8 cellular contexts compared by ENCODE assay signal in the genomic region with DNA sequence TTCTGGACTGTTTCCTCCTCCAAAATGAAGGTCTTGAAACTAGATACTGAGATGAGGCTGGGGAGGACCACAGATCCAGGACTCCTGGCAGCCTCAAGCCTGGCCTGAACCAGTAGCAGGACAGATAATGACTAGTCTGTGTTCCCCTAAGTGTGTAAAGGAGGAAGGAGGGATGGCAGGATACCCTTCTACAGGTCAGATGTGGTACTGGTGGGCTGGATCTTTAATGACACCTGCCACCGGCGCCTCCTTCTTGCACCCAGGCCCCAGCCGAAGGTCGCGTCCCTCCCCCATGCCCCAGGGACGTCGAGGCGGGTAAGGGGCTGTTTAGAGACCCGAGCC. TPM values are rescaled to one million over a fixed set of nuclear protein-coding genes. Genes with fewer than 3 reads are reported as not detected.
A peak's percentile ranks its signal among the peaks of the same experiment; 100 is the strongest.
DNase-seq lines count a peak whose midpoint lies in the region; TF ChIP-seq lines count a peak whose summit lies in the region.

No MANE protein-coding gene starts in this region.

- TF ChIP-seq CTCF in WI38 (IDR thresholded peaks at IDR 0.05; ENCODE audit: low read depth, low read length), result no peak
- TF ChIP-seq CTCF in foreskin fibroblast (IDR thresholded peaks at IDR 0.05; ENCODE audit: low read depth, low read length), result no peak
- TF ChIP-seq CTCF in progenitor cell of endocrine pancreas (IDR thresholded peaks at IDR 0.05; ENCODE audit: unreplicated experiment), result no peak

- CTCF ChIA-PET in activated CD4-positive, alpha-beta T cell treated with anti-CD3 and anti-CD28 coated beads, Interleukin-2, amount 10 ng/mL, durations not matched to agents 7 days and 5 days (lab: Charles Lee), result interaction anchor here (0.6 to 3.8 kb wide), 8 partner anchors 11 to 350 kb away, joined by 3 to 17 read pairs (median 4); partner anchors contain the start of genes DAG1, KLHDC8B, LAMB2 and QRICH1

- no peak for DNase-seq in activated CD4-positive, alpha-beta T cell treated with anti-CD3 and anti-CD28 coated beads, Interleukin-2, amount 10 ng/mL, durations not matched to agents 7 days and 5 days
- DNase-seq in activated CD4-positive, alpha-beta T cell treated with anti-CD3 and anti-CD28 coated beads, Interleukin-2, amount 50 U/mL, for 4 hours, result no peak
- DNase-seq in foreskin fibroblast (no peak), progenitor cell of endocrine pancreas (ENCODE audit: low spot score, unreplicated experiment) (no peak), NCI-H1694 treated with DMSO at 0.1 percent for 48 hours (lab: John Stamatoyannopoulos, UW) (no peak), NCI-H1417 treated with DMSO at 0.1 percent for 48 hours (lab: John Stamatoyannopoulos, UW) (no peak), NCI-H2196 (lab: John Stamatoyannopoulos, UW; ENCODE audit: unreplicated experiment) (no peak)

- H3K4me1 Mint-ChIP-seq in activated CD4-positive, alpha-beta T cell treated with anti-CD3 and anti-CD28 coated beads, Interleukin-2, amount 10 ng/mL, durations not matched to agents 7 days and 5 days, result peaks cover 23% of the 10 kb centered on the region
- peaks cover 5% of the 10 kb centered on the region for H3K4me1 Mint-ChIP-seq in progenitor cell of endocrine pancreas (ENCODE audit: low read depth)

- peak overlapping the region; percentile 91 for H3K4me3 ChIP-seq in WI38 (ENCODE audit: low read depth, low read length)
- H3K4me3 ChIP-seq in foreskin fibroblast (ENCODE audit: low read depth in 1 of 2, low read length in 2 of 2), result peak overlapping the region; percentile 80 to 94

- no peaks in the 10 kb centered on the region for H3K9me3 Mint-ChIP-seq in activated CD4-positive, alpha-beta T cell treated with anti-CD3 and anti-CD28 coated beads, Interleukin-2, amount 10 ng/mL, durations not matched to agents 7 days and 5 days
- H3K9me3 Mint-ChIP-seq in progenitor cell of endocrine pancreas (ENCODE audit: low read depth), result no peaks in the 10 kb centered on the region

- POLR2A ChIA-PET in activated CD4-positive, alpha-beta T cell treated with anti-CD3 and anti-CD28 coated beads, Interleukin-2, amount 10 ng/mL, durations not matched to agents 7 days and 5 days (lab: Charles Lee), result no interaction called here

- H3K36me3 Mint-ChIP-seq in activated CD4-positive, alpha-beta T cell treated with anti-CD3 and anti-CD28 coated beads, Interleukin-2, amount 10 ng/mL, durations not matched to agents 7 days and 5 days (ENCODE audit: low read depth), result peaks cover 36% of the 10 kb centered on the region
- H3K36me3 Mint-ChIP-seq in progenitor cell of endocrine pancreas (ENCODE audit: insufficient read depth), result peaks cover 16% of the 10 kb centered on the region

- H3K27me3 Mint-ChIP-seq in activated CD4-positive, alpha-beta T cell treated with anti-CD3 and anti-CD28 coated beads, Interleukin-2, amount 10 ng/mL, durations not matched to agents 7 days and 5 days, result no peaks in the 10 kb centered on the region
- no peaks in the 10 kb centered on the region for H3K27me3 Mint-ChIP-seq in progenitor cell of endocrine pancreas

- H3K4me3 Mint-ChIP-seq in activated CD4-positive, alpha-beta T cell treated with anti-CD3 and anti-CD28 coated beads, Interleukin-2, amount 10 ng/mL, durations not matched to agents 7 days and 5 days, result peak overlapping the region; percentile 91
- H3K4me3 Mint-ChIP-seq in progenitor cell of endocrine pancreas (ENCODE audit: low read depth), result peak overlapping the region; percentile 84

- H3K27ac Mint-ChIP-seq in activated CD4-positive, alpha-beta T cell treated with anti-CD3 and anti-CD28 coated beads, Interleukin-2, amount 10 ng/mL, durations not matched to agents 7 days and 5 days, result peak overlapping the region; percentile 94
- peak overlapping the region; percentile 92 for H3K27ac Mint-ChIP-seq in progenitor cell of endocrine pancreas

RNA-seq across cellular contexts. Expression of gene USP19, which starts 0.6 kb away (rescaled TPM):
- 10 to 100 TPM; 63.5 to 72.6 TPM for total RNA-seq in activated CD4-positive, alpha-beta T cell treated with anti-CD3 and anti-CD28 coated beads, Interleukin-2, amount 10 ng/mL, durations not matched to agents 7 days and 5 days
- 76.2 and 81.1 TPM in 2 replicates for total RNA-seq in progenitor cell of endocrine pancreas

RNA-seq across cellular contexts. Expression of gene LAMB2, which starts 12.8 kb away (rescaled TPM):
- total RNA-seq in activated CD4-positive, alpha-beta T cell treated with anti-CD3 and anti-CD28 coated beads, Interleukin-2, amount 10 ng/mL, durations not matched to agents 7 days and 5 days, result not detected
- 273 and 278 TPM in 2 replicates for total RNA-seq in progenitor cell of endocrine pancreas

RNA-seq across cellular contexts. Expression of gene QARS1, which starts 15.5 kb away (rescaled TPM):
- 100 to 1,000 TPM; 246 to 326 TPM for total RNA-seq in activated CD4-positive, alpha-beta T cell treated with anti-CD3 and anti-CD28 coated beads, Interleukin-2, amount 10 ng/mL, durations not matched to agents 7 days and 5 days
- 402 and 417 TPM in 2 replicates for total RNA-seq in progenitor cell of endocrine pancreas

RNA-seq across cellular contexts. Expression of gene QRICH1, which starts 26.2 kb away (rescaled TPM):
- 100 to 1,000 TPM; 140 to 164 TPM for total RNA-seq in activated CD4-positive, alpha-beta T cell treated with anti-CD3 and anti-CD28 coated beads, Interleukin-2, amount 10 ng/mL, durations not matched to agents 7 days and 5 days
- total RNA-seq in progenitor cell of endocrine pancreas, result 130 and 134 TPM in 2 replicates

RNA-seq across cellular contexts. Expression of gene CCDC71, which starts 46.1 kb away (rescaled TPM):
- 10 to 100 TPM; 21.7 to 22.2 TPM for total RNA-seq in activated CD4-positive, alpha-beta T cell treated with anti-CD3 and anti-CD28 coated beads, Interleukin-2, amount 10 ng/mL, durations not matched to agents 7 days and 5 days
- 28.6 and 29.8 TPM in 2 replicates for total RNA-seq in progenitor cell of endocrine pancreas

Comparison
In these comparisons a context has a peak if more than half of its experiments do, and no peak if none do; other contexts are left out.
1. RNA of gene LAMB2, which starts 12.8 kb away (total RNA-seq): 273 to 278 TPM in progenitor cell of endocrine pancreas; not detected in activated CD4-positive, alpha-beta T cell treated with anti-CD3 and anti-CD28 coated beads, Interleukin-2, amount 10 ng/mL, durations not matched to agents 7 days and 5 days; every median in the first group is over 100 times any median in the second.